ENCODE assay signal across 22 cellular contexts in the genomic region with DNA sequence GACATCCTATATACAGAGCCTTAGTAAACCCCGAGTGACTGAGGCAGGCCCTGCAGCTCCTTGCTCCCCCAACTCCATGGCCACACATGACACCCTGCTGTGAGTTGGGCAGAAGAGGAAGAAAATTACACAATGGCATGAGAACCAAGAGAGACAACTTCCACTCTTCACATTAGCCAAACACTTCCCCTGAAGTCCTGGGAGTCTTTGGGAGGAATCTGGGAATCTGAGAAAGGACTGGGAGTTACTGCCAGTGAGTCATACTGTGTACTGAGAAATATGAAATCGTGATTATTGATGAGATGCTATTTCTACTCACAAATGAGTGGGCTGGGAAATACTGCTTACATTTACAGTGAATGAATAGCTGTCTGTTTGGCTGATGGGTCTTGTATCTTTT.
"Had no signal": no experiment of that assay in that cellular context is flagged by ENCODE, and none has a peak within 500 bp of the region (broad histone marks: within the 10 kb centered on the region; RNA-seq: fewer than 3 reads in every experiment).

No MANE protein-coding gene starts in this region.

- H3K4me1 ChIP-seq: ascending aorta, gastrocnemius medialis, parathyroid adenoma, suprapubic skin, tibial nerve had no signal

- ATAC-seq: activated CD8-positive, alpha-beta memory T cell treated with anti-CD3 and anti-CD28 coated beads, Interleukin-2, amount 10 ng/mL, durations not matched to agents 7 days and 5 days; activated CD8-positive, alpha-beta T cell treated with anti-CD3 and anti-CD28 coated beads for 36 hours; activated naive CD4-positive, alpha-beta T cell treated with anti-CD3 and anti-CD28 coated beads, Interleukin-2, amount 50 U/mL, for 72 hours; gastrocnemius medialis; left ventricle myocardium superior; right cardiac atrium; stimulated activated memory B cell treated with anti-CD40 and anti-IgM and Interleukin-4, amounts not matched to agents 10 μg/mL and 1 μg/mL and 100 μg/mL, for 72 hours had no signal

- H2AFZ ChIP-seq: parathyroid adenoma had no signal

- H3K9ac ChIP-seq: parathyroid adenoma had no signal

- H3K4me3 ChIP-seq: ascending aorta, gastrocnemius medialis, stomach, suprapubic skin, tibial nerve had no signal

- H3K27me3 ChIP-seq: ascending aorta, brain microvascular endothelial cell, stomach, suprapubic skin, tibial nerve had no signal

- H3K9me3 ChIP-seq: ascending aorta, gastrocnemius medialis, stomach, suprapubic skin, tibial nerve had no signal

- H3K79me2 ChIP-seq: parathyroid adenoma had no signal

- DNase-seq: activated CD4-positive, alpha-beta T cell treated with anti-CD3 and anti-CD28 coated beads, Interleukin-2, amount 10 ng/mL, durations not matched to agents 7 days and 5 days; activated CD4-positive, CD25-positive, alpha-beta regulatory T cell treated with anti-CD3 and anti-CD28 coated beads, Interleukin-2, amount 50 U/mL, for 72 hours; activated CD8-positive, alpha-beta memory T cell treated with anti-CD3 and anti-CD28 coated beads, Interleukin-2, amount 10 ng/mL, durations not matched to agents 7 days and 5 days; activated CD8-positive, alpha-beta T cell treated with anti-CD3 and anti-CD28 coated beads for 36 hours; brain microvascular endothelial cell; caudate nucleus; effector memory CD4-positive, alpha-beta T cell; gastrocnemius medialis; hippocampal formation; kidney glomerular epithelial cell; left ventricle myocardium superior; midbrain; right cardiac atrium; stimulated activated CD4-positive, alpha-beta T cell treated with anti-CD3 and anti-CD28 coated beads, Interleukin-1b, Interleukin-23, amount 100 ng/mL, for 48 hours; stomach; WERI-Rb-1 had no signal

- H3K36me3 ChIP-seq: ascending aorta, brain microvascular endothelial cell, gastrocnemius medialis, stomach, suprapubic skin, tibial nerve, WERI-Rb-1 had no signal

- H3K27ac ChIP-seq: ascending aorta, brain microvascular endothelial cell, gastrocnemius medialis, parathyroid adenoma, stomach, suprapubic skin, tibial nerve, WERI-Rb-1 had no signal
